In genomic region chr3:165195226-165195625, GRCh38 we compare ENCODE assay signal across 2 cellular contexts.
TF ChIP-seq lines count a peak whose summit lies in the region.

No MANE protein-coding gene starts in this region.

TF ChIP-seq in IMR-90, 13 proteins besides CTCF, POLR2A, EP300 and RAD21:
- TF ChIP-seq MAFK (IDR thresholded peaks at IDR 0.05; ENCODE audit: low read depth, low read length), result no peak
- no peak for TF ChIP-seq SMC3 (IDR thresholded peaks at IDR 0.05; ENCODE audit: low read depth, low read length)
- TF ChIP-seq MAZ (IDR thresholded peaks at IDR 0.05; ENCODE audit: borderline replicate concordance, low read depth, low read length), result no peak
- no peak for TF ChIP-seq BHLHE40 (IDR thresholded peaks at IDR 0.05; ENCODE audit: low read depth, low read length)
- no peak for TF ChIP-seq USF2 (IDR thresholded peaks at IDR 0.05; ENCODE audit: low read depth, low read length)
- TF ChIP-seq FOS (IDR thresholded peaks at IDR 0.05; ENCODE audit: low read depth, low read length), result no peak
- TF ChIP-seq ELK1 (IDR thresholded peaks at IDR 0.05; ENCODE audit: borderline replicate concordance, low read depth, low read length), result no peak

TF ChIP-seq in H1, 55 proteins besides CTCF, POLR2A, EP300 and RAD21:
- TF ChIP-seq YY1 (IDR thresholded peaks at IDR 0.05; ENCODE audit: low read depth, low read length) (0 out of 2 replicates have a peak, but pooled peaks have one; percentile 41), HDAC2 (IDR thresholded peaks at IDR 0.05; ENCODE audit: borderline replicate concordance in 1 of 2, low read depth in 2 of 2, low read length in 2 of 2) (no peak), POLR2AphosphoS5 (IDR thresholded peaks at IDR 0.05; ENCODE audit: low read depth, low read length) (no peak), SP4 (IDR thresholded peaks at IDR 0.05; ENCODE audit: low read length) (no peak), TAF1 (IDR thresholded peaks at IDR 0.05; ENCODE audit: low read depth, low read length) (peak; percentile 2; the same call in 1 of the 2 replicates), SUZ12 (IDR thresholded peaks at IDR 0.05; ENCODE audit: low read length) (peak; percentile 55; the same call in 1 of the 2 replicates), CTBP2 (IDR thresholded peaks at IDR 0.05; ENCODE audit: borderline replicate concordance, insufficient read depth, insufficient read length, low read length) (peak; percentile 41), RBBP5 (IDR thresholded peaks at IDR 0.05; ENCODE audit: borderline replicate concordance, low read depth, low read length) (peak; percentile 68; the same call in 1 of the 2 replicates), EZH2 (IDR thresholded peaks at IDR 0.05; ENCODE audit: low read depth, low read length, severe bottlenecking) (peak; percentile 70)
